8 cellular contexts compared by ENCODE assay signal in the genomic region with DNA sequence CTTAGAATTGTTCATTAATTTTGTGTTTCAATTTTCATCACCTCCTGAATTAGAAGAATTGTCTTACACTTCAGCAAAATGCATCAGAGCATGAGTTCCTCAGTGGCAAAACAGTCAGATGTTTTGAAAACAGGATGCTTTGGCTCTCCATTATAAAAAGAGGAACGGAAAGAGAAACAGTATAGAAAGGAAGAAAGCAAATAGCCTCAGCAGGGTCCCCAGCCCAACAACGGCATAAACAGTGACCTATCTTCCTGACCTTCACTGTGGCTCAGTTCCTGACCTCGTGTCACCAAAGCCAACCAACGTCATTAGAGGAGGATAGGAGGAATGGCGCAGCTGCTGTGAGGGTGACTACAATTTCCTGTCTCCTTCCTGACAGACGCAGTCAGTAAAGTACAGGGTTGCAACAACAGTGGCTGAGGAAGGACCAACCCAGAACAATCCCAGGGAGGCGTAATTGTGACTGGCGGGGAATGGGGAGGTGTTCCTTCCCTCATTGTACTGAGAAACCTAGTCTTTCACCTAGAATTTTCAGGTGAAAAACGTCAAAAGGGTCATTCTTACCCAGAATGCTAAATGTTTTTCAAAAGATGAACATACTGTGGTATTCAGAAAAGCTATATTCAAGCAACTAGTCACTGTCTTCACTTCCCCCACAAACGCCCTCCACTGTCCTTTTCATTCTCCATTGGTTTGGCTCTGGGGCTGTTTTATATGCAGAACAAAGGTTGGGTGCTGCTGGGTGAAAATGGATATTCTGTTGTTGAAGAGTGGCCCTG.
DNase-seq lines count a peak whose midpoint lies in the region; ATAC-seq lines count a peak whose summit lies in the region.

No MANE protein-coding gene starts in this region.

- H3K27ac ChIP-seq in ectodermal cell (ENCODE audit: insufficient read depth, low read depth, low read length, poor library complexity, severe bottlenecking), result peak overlapping the region; percentile 58

- CTCF ChIA-PET in activated CD4-positive, alpha-beta T cell treated with anti-CD3 and anti-CD28 coated beads for 36 hours (lab: Charles Lee), result interaction anchor here (0.7 to 6.5 kb wide), 11 partner anchors 9 to 79 kb away, joined by 3 to 48 read pairs (median 3); no protein-coding TSS in a partner anchor

- H3K27ac Mint-ChIP-seq in activated CD4-positive, alpha-beta T cell treated with anti-CD3 and anti-CD28 coated beads for 36 hours, result peak overlapping the region; percentile 98
- peak overlapping the region; percentile 95 to 96 for H3K27ac Mint-ChIP-seq in natural killer cell treated with Interleukin-12 subunit alpha and Interleukin-12 subunit beta and Interleukin-15 and Interleukin-18, amount 100 ng/mL, for 72 hours

- peaks cover 57% of the 10 kb centered on the region for H3K36me3 Mint-ChIP-seq in activated CD4-positive, alpha-beta T cell treated with anti-CD3 and anti-CD28 coated beads for 36 hours (ENCODE audit: low read depth)
- peaks cover 50% of the 10 kb centered on the region for H3K36me3 Mint-ChIP-seq in natural killer cell treated with Interleukin-12 subunit alpha and Interleukin-12 subunit beta and Interleukin-15 and Interleukin-18, amount 100 ng/mL, for 72 hours

- no peaks in the 10 kb centered on the region for H3K36me3 ChIP-seq in ectodermal cell (ENCODE audit: control insufficient read depth, insufficient read depth, low read length)

- intact Hi-C loops in activated CD4-positive, alpha-beta T cell treated with anti-CD3 and anti-CD28 coated beads for 36 hours (cut with DNase I, micrococcal nuclease), result loop anchor here (1.0 to 10.0 kb wide), 7 partner anchors 10 to 1371 kb away; a partner anchor contains a TSS

- H3K9me3 Mint-ChIP-seq in activated CD4-positive, alpha-beta T cell treated with anti-CD3 and anti-CD28 coated beads for 36 hours (ENCODE audit: low read depth), result no peaks in the 10 kb centered on the region
- no peaks in the 10 kb centered on the region for H3K9me3 Mint-ChIP-seq in natural killer cell treated with Interleukin-12 subunit alpha and Interleukin-12 subunit beta and Interleukin-15 and Interleukin-18, amount 100 ng/mL, for 72 hours

- POLR2A ChIA-PET in activated CD4-positive, alpha-beta T cell treated with anti-CD3 and anti-CD28 coated beads for 36 hours (lab: Charles Lee), result interaction anchor here (0.6 to 1.8 kb wide), 9 partner anchors 14 to 93 kb away, joined by 3 to 14 read pairs (median 3); no protein-coding TSS in a partner anchor

- DNase-seq in Ammon's horn (ENCODE audit: low spot score) (peak; percentile 86), superior temporal gyrus (ENCODE audit: extremely low spot score) (peak; percentile 49), NCI-H2029 (lab: John Stamatoyannopoulos, UW) (no peak)
- DNase-seq in activated CD4-positive, alpha-beta T cell treated with anti-CD3 and anti-CD28 coated beads for 36 hours, result peak; percentile 80
- peak; percentile 86 for DNase-seq in natural killer cell treated with Interleukin-12 subunit alpha and Interleukin-12 subunit beta and Interleukin-15 and Interleukin-18, amount 100 ng/mL, for 72 hours (ENCODE audit: low spot score)

- no peak overlapping the region for H3K4me3 ChIP-seq in ectodermal cell (ENCODE audit: insufficient read depth, low read depth, low read length)

- no peaks in the 10 kb centered on the region for H3K27me3 Mint-ChIP-seq in activated CD4-positive, alpha-beta T cell treated with anti-CD3 and anti-CD28 coated beads for 36 hours
- no peaks in the 10 kb centered on the region for H3K27me3 Mint-ChIP-seq in natural killer cell treated with Interleukin-12 subunit alpha and Interleukin-12 subunit beta and Interleukin-15 and Interleukin-18, amount 100 ng/mL, for 72 hours

- peak overlapping the region; percentile 91 for H3K4me3 Mint-ChIP-seq in activated CD4-positive, alpha-beta T cell treated with anti-CD3 and anti-CD28 coated beads for 36 hours
- H3K4me3 Mint-ChIP-seq in natural killer cell treated with Interleukin-12 subunit alpha and Interleukin-12 subunit beta and Interleukin-15 and Interleukin-18, amount 100 ng/mL, for 72 hours, result peak overlapping the region; percentile 87

- no peaks in the 10 kb centered on the region for H3K9me3 ChIP-seq in ectodermal cell (ENCODE audit: control insufficient read depth, low read length)

- peaks cover 24% of the 10 kb centered on the region for H3K4me1 ChIP-seq in ectodermal cell (ENCODE audit: control insufficient read depth, insufficient read depth, low read length)

- peaks cover 42% of the 10 kb centered on the region for H3K4me1 Mint-ChIP-seq in activated CD4-positive, alpha-beta T cell treated with anti-CD3 and anti-CD28 coated beads for 36 hours
- peaks cover 37 to 44% of the 10 kb centered on the region in 2 donors for H3K4me1 Mint-ChIP-seq in natural killer cell treated with Interleukin-12 subunit alpha and Interleukin-12 subunit beta and Interleukin-15 and Interleukin-18, amount 100 ng/mL, for 72 hours (ENCODE audit: low read depth in 2 of 2)

- H3K27me3 ChIP-seq in ectodermal cell (ENCODE audit: control insufficient read depth, insufficient read depth, low read length, poor library complexity, severe bottlenecking), result peaks cover 5% of the 10 kb centered on the region

- ATAC-seq in GM19455 (IDR thresholded peaks at IDR 0.05; ENCODE audit: unreplicated experiment) (peak; percentile 77), HG03571 (IDR thresholded peaks at IDR 0.05; ENCODE audit: unreplicated experiment) (peak; percentile 81)
- peak; percentile 79 for ATAC-seq in activated CD4-positive, alpha-beta T cell treated with anti-CD3 and anti-CD28 coated beads for 36 hours
- ATAC-seq in natural killer cell treated with Interleukin-12 subunit alpha and Interleukin-12 subunit beta and Interleukin-15 and Interleukin-18, amount 100 ng/mL, for 72 hours, result peak; percentile 88 to 91

- 62 to 64% methylated on average over 10 of the region's 10 CpGs for WGBS in ectodermal cell, 2 experiments
